In genomic region chr7:106175507-106175906, GRCh38 we compare ENCODE assay signal across 16 cellular contexts.
DNase-seq lines count a peak whose midpoint lies in the region; ATAC-seq and TF ChIP-seq lines count a peak whose summit lies in the region.
"Had no signal": no experiment of that assay in that cellular context is flagged by ENCODE, and none has a peak within 500 bp of the region (broad histone marks: within the 10 kb centered on the region; RNA-seq: fewer than 3 reads in every experiment).

No MANE protein-coding gene starts in this region.

- no peak for ATAC-seq in GM21515 (IDR thresholded peaks at IDR 0.05; ENCODE audit: unreplicated experiment)
- ATAC-seq in HG02798 (IDR thresholded peaks at IDR 0.05; ENCODE audit: poor library complexity, unreplicated experiment) = no peak
- ATAC-seq: Right ventricle myocardium inferior, T-helper 17 cell had no signal

- no peak overlapping the region for H3K27ac ChIP-seq in liver (ENCODE audit: low read depth in 1 of 2, low read length in 2 of 2)
- H3K27ac ChIP-seq: KMS-11 had no signal

- H3K9ac ChIP-seq in liver (ENCODE audit: low read depth in 1 of 2, low read length in 2 of 2) = no peak overlapping the region
- H3K9ac ChIP-seq: KMS-11 had no signal

- H3K36me3 ChIP-seq in liver (ENCODE audit: control insufficient read depth in 4 of 4, insufficient read depth in 3 of 4, low read depth in 1 of 4, low read length in 3 of 4) = no peaks in the 10 kb centered on the region

- DNase-seq in NCI-H345 (lab: John Stamatoyannopoulos, UW) = peak; percentile 4
- no peak for DNase-seq in NCI-H345 treated with DMSO at 0.1 percent for 48 hours (lab: John Stamatoyannopoulos, UW; ENCODE audit: unreplicated experiment)
- DNase-seq in NCI-H146 (lab: John Stamatoyannopoulos, UW) = peak; percentile 92
- peak; percentile 97 for DNase-seq in NCI-H748 (lab: John Stamatoyannopoulos, UW; ENCODE audit: unreplicated experiment)
- no peak for DNase-seq in stimulated activated CD4-positive, alpha-beta T cell treated with anti-CD3 and anti-CD28 coated beads, Interleukin-2, amount 100 ng/mL, for 24 hours
- DNase-seq: 8988T; DMS 273 treated with DMSO at 0.1 percent for 48 hours; NCI-H1048; NCI-H510A treated with DMSO at 0.1 percent for 48 hours; NK-92 treated with Interleukin-12 subunit alpha and Interleukin-12 subunit beta, amount 100 ng/mL, for 24 hours; T-helper 17 cell had no signal

- TF ChIP-seq CTCF in liver (IDR thresholded peaks at IDR 0.05; ENCODE audit: low read depth, low read length, missing input control) = no peak

- H3K27me3 ChIP-seq in liver (ENCODE audit: control insufficient read depth in 4 of 4, insufficient read depth in 4 of 4, low read length in 3 of 4) = no peaks in the 10 kb centered on the region

- peaks cover 12 to 41% (median 31%) of the 10 kb centered on the region in 4 donors for H3K4me1 ChIP-seq in liver (ENCODE audit: control insufficient read depth in 4 of 4, insufficient read depth in 4 of 4, low read length in 3 of 4)

- no peak overlapping the region for H3K4me3 ChIP-seq in liver (ENCODE audit: low read depth in 1 of 3, low read length in 3 of 3)

- H3K9me3 ChIP-seq in liver (ENCODE audit: control insufficient read depth in 4 of 4, low read length in 3 of 4) = no peaks in the 10 kb centered on the region

- no peak for TF ChIP-seq RAD21 in liver (IDR thresholded peaks at IDR 0.05)

- WGBS in liver = 48% methylated on average over 1 of the region's 1 CpG

TF ChIP-seq in liver, 16 proteins besides CTCF, POLR2A, EP300 and RAD21:
- TF ChIP-seq HNF4G (IDR thresholded peaks at IDR 0.05) (no peak), ATF3 (IDR thresholded peaks at IDR 0.05) (no peak), NR2F2 (IDR thresholded peaks at IDR 0.05) (no peak), ZBTB33 (IDR thresholded peaks at IDR 0.05) (no peak), YY1 (IDR thresholded peaks at IDR 0.05) (peak; percentile 23), RXRA (IDR thresholded peaks at IDR 0.05) (peak in 1 of 2 donors; percentile 38), HNF4A (conservative IDR thresholded peaks at IDR 0.05) (peak in 1 of 2 donors; percentile 34)
- TF ChIP-seq, protein P1, sequence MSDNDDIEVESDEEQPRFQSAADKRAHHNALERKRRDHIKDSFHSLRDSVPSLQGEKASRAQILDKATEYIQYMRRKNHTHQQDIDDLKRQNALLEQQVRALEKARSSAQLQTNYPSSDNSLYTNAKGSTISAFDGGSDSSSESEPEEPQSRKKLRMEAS (IDR thresholded peaks at IDR 0.05) = no peak

Comparison
In these comparisons a context has a peak if more than half of its experiments do, and no peak if none do; other contexts are left out.
1. DNase-seq: peak in NCI-H345 (single experiment), NCI-H146 (single experiment) and NCI-H748 (single experiment); none in NCI-H345 treated with DMSO at 0.1 percent for 48 hours (single experiment) and stimulated activated CD4-positive, alpha-beta T cell treated with anti-CD3 and anti-CD28 coated beads, Interleukin-2, amount 100 ng/mL, for 24 hours (0 of 2).